Comparison of ENCODE assay signal across 9 cellular contexts in genomic region chr10:124523301-124523871, GRCh38.
DNase-seq lines count a peak whose midpoint lies in the region; ATAC-seq and TF ChIP-seq lines count a peak whose summit lies in the region.
"Had no signal": no experiment of that assay in that cellular context is flagged by ENCODE, and none has a peak within 500 bp of the region (broad histone marks: within the 10 kb centered on the region; RNA-seq: fewer than 3 reads in every experiment).

No MANE protein-coding gene starts in this region.

- H4K20me1 ChIP-seq in DOHH2 (ENCODE audit: control insufficient read depth, insufficient read depth, low read depth, low read length) = no peaks in the 10 kb centered on the region

- H3K79me2 ChIP-seq in DOHH2 (ENCODE audit: control insufficient read depth, low read length) = no peaks in the 10 kb centered on the region

- peak; percentile 15 for DNase-seq in RPMI8226
- peak; percentile 49 for DNase-seq in islet precursor cell
- peak; percentile 63 for DNase-seq in sciatic nerve (ENCODE audit: low spot score)
- no peak for DNase-seq in activated naive CD8-positive, alpha-beta T cell treated with anti-CD3 and anti-CD28 coated beads for 36 hours
- no peak for DNase-seq in central memory CD4-positive, alpha-beta T cell
- no peak for DNase-seq in activated T-cell treated with anti-CD3 and anti-CD28 coated beads for 4 hours
- no peak for DNase-seq in glutamatergic neuron
- DNase-seq: stimulated activated naive CD4-positive, alpha-beta T cell treated with Interleukin-2 at 50 U/mL for 16 hours had no signal

- H3F3A ChIP-seq in DOHH2 (ENCODE audit: control insufficient read depth, insufficient read depth) = no peaks in the 10 kb centered on the region

- H3K9me2 ChIP-seq in DOHH2 (replicated peaks; ENCODE audit: control insufficient read depth, low read length) = no peaks in the 10 kb centered on the region

- H3K4me3 Mint-ChIP-seq in activated naive CD8-positive, alpha-beta T cell treated with anti-CD3 and anti-CD28 coated beads for 36 hours = no peak overlapping the region
- no peak overlapping the region for H3K4me3 Mint-ChIP-seq in glutamatergic neuron (ENCODE audit: unreplicated experiment)

- H3K27me3 Mint-ChIP-seq in activated naive CD8-positive, alpha-beta T cell treated with anti-CD3 and anti-CD28 coated beads for 36 hours = no peaks in the 10 kb centered on the region
- H3K27me3 Mint-ChIP-seq in glutamatergic neuron (ENCODE audit: unreplicated experiment) = peaks cover 4% of the 10 kb centered on the region

- H3K27ac Mint-ChIP-seq in activated naive CD8-positive, alpha-beta T cell treated with anti-CD3 and anti-CD28 coated beads for 36 hours = no peak overlapping the region
- no peak overlapping the region for H3K27ac Mint-ChIP-seq in glutamatergic neuron (ENCODE audit: unreplicated experiment)

- H3K4me3 ChIP-seq in DOHH2 (ENCODE audit: low read length) = peak overlapping the region; percentile 60

- ATAC-seq in sciatic nerve = peak; percentile 59

- no peak for TF ChIP-seq CTCF in DOHH2 (IDR thresholded peaks at IDR 0.05; ENCODE audit: low read depth, low read length, poor library complexity, severe bottlenecking)
- TF ChIP-seq CTCF in glutamatergic neuron (IDR thresholded peaks at IDR 0.05; ENCODE audit: partially characterized antibody, unreplicated experiment) = no peak

- no peaks in the 10 kb centered on the region for H3K9me3 Mint-ChIP-seq in activated naive CD8-positive, alpha-beta T cell treated with anti-CD3 and anti-CD28 coated beads for 36 hours
- no peaks in the 10 kb centered on the region for H3K9me3 Mint-ChIP-seq in glutamatergic neuron (ENCODE audit: unreplicated experiment)

- no peaks in the 10 kb centered on the region for H3K36me3 Mint-ChIP-seq in activated naive CD8-positive, alpha-beta T cell treated with anti-CD3 and anti-CD28 coated beads for 36 hours
- H3K36me3 Mint-ChIP-seq in glutamatergic neuron (ENCODE audit: unreplicated experiment) = peaks cover 4% of the 10 kb centered on the region

- no peak overlapping the region for H3K27ac ChIP-seq in DOHH2 (ENCODE audit: low read depth, low read length)

- peaks cover 15% of the 10 kb centered on the region for H3K4me1 ChIP-seq in DOHH2 (ENCODE audit: control insufficient read depth, low read length)

- no peaks in the 10 kb centered on the region for H3K36me3 ChIP-seq in DOHH2 (ENCODE audit: control insufficient read depth, low read length)

- intact Hi-C loops in sciatic nerve (cut with DNase I) = no loop called here

- no peaks in the 10 kb centered on the region for H3K9me3 ChIP-seq in DOHH2 (ENCODE audit: control insufficient read depth, insufficient read depth, low read length)

- peak overlapping the region; percentile 71 for H3K4me2 ChIP-seq in DOHH2 (ENCODE audit: low read length)

- no peaks in the 10 kb centered on the region for H3K4me1 Mint-ChIP-seq in activated naive CD8-positive, alpha-beta T cell treated with anti-CD3 and anti-CD28 coated beads for 36 hours
- peaks cover 15% of the 10 kb centered on the region for H3K4me1 Mint-ChIP-seq in glutamatergic neuron (ENCODE audit: low read depth, unreplicated experiment)

- H3K27me3 ChIP-seq in DOHH2 (ENCODE audit: control insufficient read depth, low read length) = 0 out of 2 replicates have a peak, but pooled peaks cover 4% of the 10 kb centered on the region

Comparison
In these comparisons a context has a peak if more than half of its experiments do, and no peak if none do; other contexts are left out.
1. DNase-seq: peak in RPMI8226 (single experiment), islet precursor cell (single experiment) and sciatic nerve (single experiment); none in activated naive CD8-positive, alpha-beta T cell treated with anti-CD3 and anti-CD28 coated beads for 36 hours (single experiment), central memory CD4-positive, alpha-beta T cell (single experiment), activated T-cell treated with anti-CD3 and anti-CD28 coated beads for 4 hours (single experiment) and glutamatergic neuron (single experiment).